22 cellular contexts compared by ENCODE assay signal in the genomic region with DNA sequence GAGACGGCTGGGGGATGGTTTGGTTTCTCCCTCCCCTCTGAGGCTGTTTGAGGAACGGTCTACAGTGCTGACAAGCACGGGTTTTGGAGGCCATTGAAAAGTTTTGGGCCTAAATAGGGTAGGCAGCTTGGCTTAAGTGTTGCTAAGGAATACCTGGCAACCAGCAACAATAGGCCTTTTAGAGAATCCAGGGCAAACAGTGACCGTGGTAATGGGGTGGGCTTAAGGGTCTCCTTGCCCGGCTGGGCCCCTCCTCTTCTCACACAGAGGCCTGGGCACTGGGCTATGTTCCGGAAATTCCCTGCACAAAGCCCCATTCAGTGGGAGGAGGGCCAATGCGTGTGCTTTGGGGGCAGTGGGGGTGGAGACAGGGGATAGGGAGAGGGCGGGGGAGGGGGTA. TPM values are rescaled to one million over a fixed set of nuclear protein-coding genes. Genes with fewer than 3 reads are reported as not detected.
DNase-seq lines count a peak whose midpoint lies in the region; ATAC-seq and TF ChIP-seq lines count a peak whose summit lies in the region.
"Had no signal": no experiment of that assay in that cellular context is flagged by ENCODE, and none has a peak within 500 bp of the region (broad histone marks: within the 10 kb centered on the region; RNA-seq: fewer than 3 reads in every experiment).

No MANE protein-coding gene starts in this region.

- no peaks in the 10 kb centered on the region for H3K9me3 Mint-ChIP-seq in osteocyte (ENCODE audit: unreplicated experiment)
- H3K9me3 Mint-ChIP-seq: activated CD8-positive, alpha-beta T cell treated with anti-CD3 and anti-CD28 coated beads for 36 hours; activated T-cell treated with anti-CD3 and anti-CD28 coated beads, Interleukin-2, amount 50 U/mL, for 4 hours; T-cell had no signal

- ATAC-seq in sciatic nerve = peak; percentile 15
- ATAC-seq: activated CD8-positive, alpha-beta T cell treated with anti-CD3 and anti-CD28 coated beads for 36 hours; activated T-cell treated with anti-CD3 and anti-CD28 coated beads, Interleukin-2, amount 50 U/mL, for 4 hours; lower lobe of right lung; T-cell had no signal

- H3K36me3 Mint-ChIP-seq in osteocyte (ENCODE audit: unreplicated experiment) = no peaks in the 10 kb centered on the region
- H3K36me3 Mint-ChIP-seq: naive B cell, T-cell had no signal

- intact Hi-C loops in dorsolateral prefrontal cortex (cut with DNase I) (no loop called here), sciatic nerve (cut with DNase I) (no loop called here)

- H3K4me3 ChIP-seq in dorsolateral prefrontal cortex = no peak overlapping the region
- H3K4me3 ChIP-seq: BLaER1, lower lobe of right lung, thyroid gland had no signal

- H3K27ac Mint-ChIP-seq in osteocyte (ENCODE audit: unreplicated experiment) = no peak overlapping the region
- H3K27ac Mint-ChIP-seq: activated CD8-positive, alpha-beta T cell treated with anti-CD3 and anti-CD28 coated beads for 36 hours; naive B cell; T-cell had no signal

- no peaks in the 10 kb centered on the region for H3K4me1 Mint-ChIP-seq in osteocyte (ENCODE audit: unreplicated experiment)
- H3K4me1 Mint-ChIP-seq: naive B cell, T-cell had no signal

- peaks cover 0 to 40% (median 4%) of the 10 kb centered on the region in 45 donors for H3K27me3 ChIP-seq in dorsolateral prefrontal cortex
- H3K27me3 ChIP-seq: BLaER1, thyroid gland had no signal

- DNase-seq in NCI-H2227 (lab: John Stamatoyannopoulos, UW; ENCODE audit: unreplicated experiment) = peak; percentile 41
- no peak for DNase-seq in NCI-H2227 treated with DMSO at 0.1 percent for 48 hours (lab: John Stamatoyannopoulos, UW)
- peak in 6 of 10 donors; percentile 29 to 66 (median 49) for DNase-seq in dorsolateral prefrontal cortex
- peak; percentile 4 for DNase-seq in left kidney (ENCODE audit: low read depth, low spot score)
- no peak for DNase-seq in sciatic nerve (ENCODE audit: low spot score)
- DNase-seq in osteocyte (ENCODE audit: extremely low spot score, unreplicated experiment) = no peak
- no peak for DNase-seq in DMS79 treated with DMSO at 0.1 percent for 48 hours (lab: John Stamatoyannopoulos, UW)
- DNase-seq in COLO668 (lab: John Stamatoyannopoulos, UW; ENCODE audit: unreplicated experiment) = no peak
- DNase-seq: 8988T; activated CD8-positive, alpha-beta T cell treated with anti-CD3 and anti-CD28 coated beads for 36 hours; activated naive CD4-positive, alpha-beta T cell treated with anti-CD3 and anti-CD28 coated beads, Interleukin-2, amount 50 U/mL, for 16 hours; activated T-cell treated with anti-CD3 and anti-CD28 coated beads, Interleukin-2, amount 50 U/mL, for 4 hours; cortex of kidney; erythroblast; lower lobe of right lung; naive B cell; NCI-H1436 treated with DMSO at 0.1 percent for 48 hours; stimulated activated CD4-positive, alpha-beta T cell treated with anti-CD3 and anti-CD28 coated beads, Interleukin-12 subunit alpha, Interleukin-12 subunit beta, amount 100 ng/mL, for 4 hours; T-cell; thyroid gland had no signal

- H3K27ac ChIP-seq in dorsolateral prefrontal cortex = peak overlapping the region in 13 of 59 donors; percentile 16 to 67 (median 42)
- H3K27ac ChIP-seq: BLaER1, lower lobe of right lung, thyroid gland had no signal

- TF ChIP-seq CTCF in dorsolateral prefrontal cortex (IDR thresholded peaks at IDR 0.05 in 54 of 56, conservative IDR thresholded peaks at IDR 0.05 in 2 of 56; ENCODE audit: low read depth in 1 of 56, partially characterized antibody in 56 of 56) = no peak
- TF ChIP-seq CTCF in osteocyte (IDR thresholded peaks at IDR 0.05) = no peak

- no peak overlapping the region for H3K4me3 Mint-ChIP-seq in osteocyte (ENCODE audit: unreplicated experiment)
- H3K4me3 Mint-ChIP-seq: activated CD8-positive, alpha-beta T cell treated with anti-CD3 and anti-CD28 coated beads for 36 hours; activated T-cell treated with anti-CD3 and anti-CD28 coated beads, Interleukin-2, amount 50 U/mL, for 4 hours; naive B cell; T-cell had no signal

- no peaks in the 10 kb centered on the region for H3K27me3 Mint-ChIP-seq in osteocyte (ENCODE audit: unreplicated experiment)

RNA-seq across cellular contexts. Expression of a gene that starts 55.4 kb away (rescaled TPM):
- total RNA-seq in dorsolateral prefrontal cortex (10 to 100 TPM in 82 of 120 experiments, 1 to 10 TPM in 38; 4.4 to 31.2 (median 11.2) TPM), sciatic nerve (not detected), osteocyte (not detected in 2 replicates)
- total RNA-seq: activated CD8-positive, alpha-beta T cell treated with anti-CD3 and anti-CD28 coated beads for 36 hours; activated T-cell treated with anti-CD3 and anti-CD28 coated beads, Interleukin-2, amount 50 U/mL, for 4 hours; renal cortical epithelial cell; T-cell had no signal

Comparison
In these comparisons a context has a peak if more than half of its experiments do, and no peak if none do; other contexts are left out.
1. DNase-seq: peak in NCI-H2227 (single experiment), dorsolateral prefrontal cortex (6 of 10) and left kidney (single experiment); none in NCI-H2227 treated with DMSO at 0.1 percent for 48 hours (single experiment), sciatic nerve (single experiment), osteocyte (single experiment), DMS79 treated with DMSO at 0.1 percent for 48 hours (single experiment) and COLO668 (single experiment).